Comparison of ENCODE assay signal across 20 cellular contexts in the genomic region with DNA sequence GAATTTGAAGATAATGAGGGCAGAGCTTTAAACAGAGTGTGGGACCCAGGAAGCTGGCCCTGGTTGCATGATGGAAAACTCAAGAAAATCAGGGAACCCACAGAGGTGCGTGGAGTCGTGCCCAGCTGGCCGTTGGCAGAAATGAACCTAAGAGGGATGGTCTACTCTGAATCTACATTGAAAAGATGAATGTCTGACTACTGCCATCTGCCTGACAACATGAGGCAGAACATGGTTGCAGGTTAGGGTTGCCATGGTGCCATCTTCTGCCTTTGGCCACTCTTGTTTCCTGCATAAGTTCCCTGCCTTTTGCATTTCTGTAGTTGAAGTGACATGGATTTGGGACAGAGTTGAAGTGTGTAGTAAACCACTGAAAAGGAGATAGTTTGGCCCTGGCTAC.
DNase-seq lines count a peak whose midpoint lies in the region; ATAC-seq, FAIRE-seq and TF ChIP-seq lines count a peak whose summit lies in the region.
"Had no signal": no experiment of that assay in that cellular context is flagged by ENCODE, and none has a peak within 500 bp of the region (broad histone marks: within the 10 kb centered on the region; RNA-seq: fewer than 3 reads in every experiment).

No MANE protein-coding gene starts in this region.

- TF ChIP-seq POLR2A in A549 (IDR thresholded peaks at IDR 0.05; ENCODE audit: low read length): no peak
- TF ChIP-seq POLR2A in H54 (IDR thresholded peaks at IDR 0.05; ENCODE audit: low read depth, low read length): no peak

- FAIRE-seq in A549 (lab: Jason Lieb, UNC) (no peak), H54 (lab: Jason Lieb, UNC) (no peak)
- FAIRE-seq: HTR-8/SVneo had no signal

- no peaks in the 10 kb centered on the region for H3K9me3 Mint-ChIP-seq in natural killer cell treated with Interleukin-12 subunit alpha and Interleukin-12 subunit beta and Interleukin-15 and Interleukin-18, amount 100 ng/mL, for 72 hours
- H3K9me3 Mint-ChIP-seq: T-helper 1 cell treated with Interleukin-12 subunit alpha and Interleukin-12 subunit beta and Interleukin-4 antibody, amounts not matched to agents 30 μg/mL and 1 μg/mL, for 36 hours had no signal

- no peak overlapping the region for H3K27ac Mint-ChIP-seq in natural killer cell treated with Interleukin-12 subunit alpha and Interleukin-12 subunit beta and Interleukin-15 and Interleukin-18, amount 100 ng/mL, for 72 hours
- H3K27ac Mint-ChIP-seq: CD14-positive monocyte; HFFc6; T-helper 1 cell treated with Interleukin-12 subunit alpha and Interleukin-12 subunit beta and Interleukin-4 antibody, amounts not matched to agents 30 μg/mL and 1 μg/mL, for 36 hours had no signal

- H3K4me1 ChIP-seq in A549: no peaks in the 10 kb centered on the region

- no peak for TF ChIP-seq EP300 in A549 (IDR thresholded peaks at IDR 0.05)

- POLR2A ChIA-PET in A549 (lab: Yijun Ruan, JAX): no interaction called here

- no peaks in the 10 kb centered on the region for H3K9me3 ChIP-seq in A549

- no peak overlapping the region for H3K4me3 ChIP-seq in A549
- H3K4me3 ChIP-seq: GM23248, PC-9 had no signal

- H3K27ac ChIP-seq in A549: no peak overlapping the region
- H3K27ac ChIP-seq: GM23248, PC-9 had no signal

- peak in 1 of 2 experiments; percentile 3 for DNase-seq in A549 (ENCODE audit: low read depth in 1 of 2, low spot score in 1 of 2)
- peak; percentile 34 for DNase-seq in D341Med (ENCODE audit: low spot score)
- peak; percentile 54 for DNase-seq in NCI-H748 (lab: John Stamatoyannopoulos, UW; ENCODE audit: unreplicated experiment)
- DNase-seq in SW480 (ENCODE audit: low spot score): peak; percentile 30
- DNase-seq in stimulated activated CD4-positive, alpha-beta T cell treated with anti-CD3 and anti-CD28 coated beads, Interleukin-1b, Interleukin-23, amount 100 ng/mL, for 48 hours: no peak
- DNase-seq in natural killer cell treated with Interleukin-12 subunit alpha and Interleukin-12 subunit beta and Interleukin-15 and Interleukin-18, amount 100 ng/mL, for 72 hours (ENCODE audit: low spot score): no peak
- no peak for DNase-seq in H54 (ENCODE audit: insufficient read length, low spot score)
- DNase-seq: COR-L47, DND-41, GF-D8, GM23248, HFFc6, NCI-H1048, NCI-H1930, NCI-H446, PC-9, SK-N-SH had no signal

- CTCF ChIA-PET in A549 (lab: Yijun Ruan, JAX): no interaction called here

- H3K4me3 Mint-ChIP-seq in natural killer cell treated with Interleukin-12 subunit alpha and Interleukin-12 subunit beta and Interleukin-15 and Interleukin-18, amount 100 ng/mL, for 72 hours: no peak overlapping the region
- H3K4me3 Mint-ChIP-seq: CD14-positive monocyte; HFFc6; T-helper 1 cell treated with Interleukin-12 subunit alpha and Interleukin-12 subunit beta and Interleukin-4 antibody, amounts not matched to agents 30 μg/mL and 1 μg/mL, for 36 hours had no signal

- H3K27me3 Mint-ChIP-seq in natural killer cell treated with Interleukin-12 subunit alpha and Interleukin-12 subunit beta and Interleukin-15 and Interleukin-18, amount 100 ng/mL, for 72 hours: no peaks in the 10 kb centered on the region

- no peaks in the 10 kb centered on the region for H3K36me3 Mint-ChIP-seq in natural killer cell treated with Interleukin-12 subunit alpha and Interleukin-12 subunit beta and Interleukin-15 and Interleukin-18, amount 100 ng/mL, for 72 hours
- H3K36me3 Mint-ChIP-seq: CD14-positive monocyte had no signal

- no peak for TF ChIP-seq CTCF in A549 (IDR thresholded peaks at IDR 0.05)

- H3K4me1 Mint-ChIP-seq in natural killer cell treated with Interleukin-12 subunit alpha and Interleukin-12 subunit beta and Interleukin-15 and Interleukin-18, amount 100 ng/mL, for 72 hours (ENCODE audit: low read depth in 2 of 2): no peaks in the 10 kb centered on the region
- H3K4me1 Mint-ChIP-seq: CD14-positive monocyte had no signal

- TF ChIP-seq RAD21 in A549 (conservative IDR thresholded peaks at IDR 0.05 in 1 of 2, IDR thresholded peaks at IDR 0.05 in 1 of 2): no peak

- no peak overlapping the region for H3K4me2 ChIP-seq in A549
- H3K4me2 ChIP-seq: PC-9, SK-N-SH had no signal

- ATAC-seq in A549: peak; percentile 49 to 71; a peak in 4 of 6 replicates
- no peak for ATAC-seq in natural killer cell treated with Interleukin-12 subunit alpha and Interleukin-12 subunit beta and Interleukin-15 and Interleukin-18, amount 100 ng/mL, for 72 hours

- 6% methylated on average over 3 of the region's 3 CpGs for WGBS in A549 (ENCODE audit: missing lambda C conversion rate)

TF ChIP-seq in A549, 52 proteins besides CTCF, POLR2A, EP300 and RAD21:
- TF ChIP-seq BHLHE40 (IDR thresholded peaks at IDR 0.05; ENCODE audit: low read depth, low read length): no peak
- no peak for TF ChIP-seq JUNB (IDR thresholded peaks at IDR 0.05)
- no peak for TF ChIP-seq TFCP2L1 (CRISPR knock-in tag; IDR thresholded peaks at IDR 0.05)
- no peak for TF ChIP-seq JUN (IDR thresholded peaks at IDR 0.05)
- no peak for TF ChIP-seq EHMT2 (IDR thresholded peaks at IDR 0.05; ENCODE audit: low read depth)
- TF ChIP-seq RCOR1 (IDR thresholded peaks at IDR 0.05; ENCODE audit: low read depth, low read length): no peak
- TF ChIP-seq ATOH8 (CRISPR knock-in tag; IDR thresholded peaks at IDR 0.05; ENCODE audit: low read depth): no peak
- TF ChIP-seq MAZ (IDR thresholded peaks at IDR 0.05; ENCODE audit: borderline replicate concordance, low read depth, low read length): no peak
- TF ChIP-seq, protein P1, sequence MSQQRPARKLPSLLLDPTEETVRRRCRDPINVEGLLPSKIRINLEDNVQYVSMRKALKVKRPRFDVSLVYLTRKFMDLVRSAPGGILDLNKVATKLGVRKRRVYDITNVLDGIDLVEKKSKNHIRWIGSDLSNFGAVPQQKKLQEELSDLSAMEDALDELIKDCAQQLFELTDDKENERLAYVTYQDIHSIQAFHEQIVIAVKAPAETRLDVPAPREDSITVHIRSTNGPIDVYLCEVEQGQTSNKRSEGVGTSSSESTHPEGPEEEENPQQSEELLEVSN (IDR thresholded peaks at IDR 0.05; ENCODE audit: borderline replicate concordance, low read depth): no peak

Comparison
In these comparisons a context has a peak if more than half of its experiments do, and no peak if none do; other contexts are left out.
1. ATAC-seq: peak in A549 (2 of 2); none in natural killer cell treated with Interleukin-12 subunit alpha and Interleukin-12 subunit beta and Interleukin-15 and Interleukin-18, amount 100 ng/mL, for 72 hours (0 of 2).
2. DNase-seq: peak in D341Med (single experiment), NCI-H748 (single experiment) and SW480 (single experiment); none in stimulated activated CD4-positive, alpha-beta T cell treated with anti-CD3 and anti-CD28 coated beads, Interleukin-1b, Interleukin-23, amount 100 ng/mL, for 48 hours (single experiment), natural killer cell treated with Interleukin-12 subunit alpha and Interleukin-12 subunit beta and Interleukin-15 and Interleukin-18, amount 100 ng/mL, for 72 hours (single experiment) and H54 (single experiment).